Comparison of ENCODE assay signal across 1 cellular context in the genomic region with DNA sequence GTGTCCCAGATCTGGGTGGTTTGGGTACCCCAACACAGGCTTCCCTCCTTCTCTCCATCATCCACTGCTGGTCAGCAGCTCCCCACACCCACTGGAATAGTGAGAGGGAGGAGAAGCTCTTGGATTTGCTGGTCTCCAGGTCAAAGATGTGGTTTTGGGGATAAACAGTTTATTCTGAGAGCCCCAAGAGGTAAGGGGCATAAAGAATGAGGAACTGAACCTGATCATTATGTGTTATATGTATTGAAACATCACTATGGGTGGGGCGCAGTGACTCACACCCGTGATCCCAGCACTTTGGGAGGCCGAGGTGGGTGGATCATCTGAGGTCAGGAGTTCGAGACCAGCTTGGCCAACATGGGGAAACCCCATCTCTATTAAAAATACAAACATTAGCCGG.
TF ChIP-seq lines count a peak whose summit lies in the region.

No MANE protein-coding gene starts in this region.

TF ChIP-seq in HepG2, 621 proteins besides CTCF, POLR2A, EP300 and RAD21:
- TF ChIP-seq TEAD3 (CRISPR knock-in tag; optimal IDR thresholded peaks at IDR 0.05; ENCODE audit: borderline replicate concordance) (no peak), NR2F6 (IDR thresholded peaks at IDR 0.05) (no peak), NR2F6 (CRISPR knock-in tag; IDR thresholded peaks at IDR 0.05) (no peak), ZBTB38 (CRISPR knock-in tag; IDR thresholded peaks at IDR 0.05) (no peak), ARNT (IDR thresholded peaks at IDR 0.05) (no peak), POGZ (CRISPR knock-in tag; IDR thresholded peaks at IDR 0.05) (no peak), ZNF614 (CRISPR knock-in tag; IDR thresholded peaks at IDR 0.05; ENCODE audit: borderline replicate concordance) (no peak), HES4 (CRISPR knock-in tag; IDR thresholded peaks at IDR 0.05; ENCODE audit: borderline replicate concordance) (no peak), ZNF383 (CRISPR knock-in tag; IDR thresholded peaks at IDR 0.05; ENCODE audit: borderline replicate concordance) (no peak), ZKSCAN1 (IDR thresholded peaks at IDR 0.05; ENCODE audit: low read length) (no peak), ZNF513 (CRISPR knock-in tag; conservative IDR thresholded peaks at IDR 0.05) (no peak), BCL3 (CRISPR knock-in tag; IDR thresholded peaks at IDR 0.05) (no peak), JUN (CRISPR knock-in tag; IDR thresholded peaks at IDR 0.05) (no peak)
